ENCODE assay signal across 13 cellular contexts in genomic region chr7:22296916-22297315, GRCh38.
DNase-seq lines count a peak whose midpoint lies in the region; ATAC-seq, FAIRE-seq and TF ChIP-seq lines count a peak whose summit lies in the region.
"Had no signal": no experiment of that assay in that cellular context is flagged by ENCODE, and none has a peak within 500 bp of the region (broad histone marks: within the 10 kb centered on the region; RNA-seq: fewer than 3 reads in every experiment).

No MANE protein-coding gene starts in this region.

- H3K36me3 ChIP-seq in RWPE2 (ENCODE audit: low read depth) (peaks cover 9% of the 10 kb centered on the region), fibroblast of lung (ENCODE audit: control insufficient read depth, insufficient read depth, low read length) (no peaks in the 10 kb centered on the region)
- H3K36me3 ChIP-seq: colonic mucosa, thoracic aorta had no signal

- no peak overlapping the region for H3K9ac ChIP-seq in fibroblast of lung (ENCODE audit: insufficient read depth, low read length)

- no peak overlapping the region for H2AFZ ChIP-seq in fibroblast of lung (ENCODE audit: low read length)

- peak; percentile 1 for TF ChIP-seq CTCF in GM20000 (IDR thresholded peaks at IDR 0.05; ENCODE audit: extremely low read depth, missing control alignments)
- peak; percentile 20 for TF ChIP-seq CTCF in RWPE2 (IDR thresholded peaks at IDR 0.05; ENCODE audit: poor library complexity, severe bottlenecking)
- TF ChIP-seq CTCF in fibroblast of lung (conservative IDR thresholded peaks at IDR 0.05 in 1 of 2, IDR thresholded peaks at IDR 0.05 in 1 of 2; ENCODE audit: low read depth in 1 of 2, low read length in 2 of 2), result peak; percentile 27 to 32

- H4K20me1 ChIP-seq in fibroblast of lung (ENCODE audit: control insufficient read depth, extremely low read depth, insufficient read depth, low read length), result no peaks in the 10 kb centered on the region

- H3K27ac ChIP-seq in RWPE2 (ENCODE audit: poor library complexity, severe bottlenecking), result no peak overlapping the region
- H3K27ac ChIP-seq in fibroblast of lung (ENCODE audit: insufficient read depth, low read length), result no peak overlapping the region
- H3K27ac ChIP-seq: colonic mucosa, thoracic aorta had no signal

- ATAC-seq in RWPE2 (ENCODE audit: low read depth) (no peak), HG03469 (IDR thresholded peaks at IDR 0.05; ENCODE audit: unreplicated experiment) (no peak)

- no peak overlapping the region for H3K4me2 ChIP-seq in fibroblast of lung (ENCODE audit: extremely low read depth, insufficient read depth, low read length)

- DNase-seq in GM20000 (ENCODE audit: low spot score), result no peak
- no peak for DNase-seq in RWPE2 (ENCODE audit: low spot score)
- DNase-seq in fibroblast of lung (ENCODE audit: low read depth in 2 of 2), result peak in 1 of 2 donors; percentile 9
- DNase-seq in renal cortical epithelial cell (ENCODE audit: low read depth), result peak; percentile 14
- no peak for DNase-seq in frontal cortex (ENCODE audit: low spot score in 2 of 2)
- DNase-seq in activated CD4-positive, alpha-beta T cell treated with anti-CD3 and anti-CD28 coated beads for 4 hours, result no peak
- DNase-seq in KG1 (lab: John Stamatoyannopoulos, UW), result no peak
- DNase-seq: activated CD4-positive, alpha-beta T cell treated with anti-CD3 and anti-CD28 coated beads, Interleukin-2, amount 50 U/mL, for 1 hour; colonic mucosa; NCI-H1417 treated with DMSO at 0.1 percent for 48 hours; NCI-H69 had no signal

- no peak for FAIRE-seq in frontal cortex (lab: Jason Lieb, UNC)

- no peaks in the 10 kb centered on the region for H3K9me3 ChIP-seq in RWPE2 (ENCODE audit: severe bottlenecking)
- H3K9me3 ChIP-seq in fibroblast of lung (ENCODE audit: control insufficient read depth, insufficient read depth, low read depth, low read length), result no peaks in the 10 kb centered on the region
- H3K9me3 ChIP-seq: colonic mucosa, thoracic aorta had no signal

- H3K79me2 ChIP-seq in fibroblast of lung (ENCODE audit: control insufficient read depth, insufficient read depth, low read length), result no peaks in the 10 kb centered on the region

- H3K4me3 ChIP-seq in RWPE2 (ENCODE audit: severe bottlenecking) (no peak overlapping the region), fibroblast of lung (replicated peaks in 1 of 4; ENCODE audit: control extremely low read depth in 1 of 4, insufficient read depth in 1 of 4, low read depth in 3 of 4, low read length in 4 of 4) (no peak overlapping the region)
- H3K4me3 ChIP-seq: colonic mucosa, thoracic aorta had no signal

- H3K27me3 ChIP-seq in RWPE2 (ENCODE audit: insufficient read depth, poor library complexity, severe bottlenecking) (no peaks in the 10 kb centered on the region), fibroblast of lung (ENCODE audit: control insufficient read depth, insufficient read depth, low read length) (no peaks in the 10 kb centered on the region)
- H3K27me3 ChIP-seq: colonic mucosa had no signal

- H3K4me1 ChIP-seq in RWPE2 (ENCODE audit: insufficient read depth, poor library complexity, severe bottlenecking) (no peaks in the 10 kb centered on the region), fibroblast of lung (ENCODE audit: control insufficient read depth, extremely low read depth, insufficient read depth, low read length) (no peaks in the 10 kb centered on the region)
- H3K4me1 ChIP-seq: colonic mucosa had no signal
